In the genomic region with DNA sequence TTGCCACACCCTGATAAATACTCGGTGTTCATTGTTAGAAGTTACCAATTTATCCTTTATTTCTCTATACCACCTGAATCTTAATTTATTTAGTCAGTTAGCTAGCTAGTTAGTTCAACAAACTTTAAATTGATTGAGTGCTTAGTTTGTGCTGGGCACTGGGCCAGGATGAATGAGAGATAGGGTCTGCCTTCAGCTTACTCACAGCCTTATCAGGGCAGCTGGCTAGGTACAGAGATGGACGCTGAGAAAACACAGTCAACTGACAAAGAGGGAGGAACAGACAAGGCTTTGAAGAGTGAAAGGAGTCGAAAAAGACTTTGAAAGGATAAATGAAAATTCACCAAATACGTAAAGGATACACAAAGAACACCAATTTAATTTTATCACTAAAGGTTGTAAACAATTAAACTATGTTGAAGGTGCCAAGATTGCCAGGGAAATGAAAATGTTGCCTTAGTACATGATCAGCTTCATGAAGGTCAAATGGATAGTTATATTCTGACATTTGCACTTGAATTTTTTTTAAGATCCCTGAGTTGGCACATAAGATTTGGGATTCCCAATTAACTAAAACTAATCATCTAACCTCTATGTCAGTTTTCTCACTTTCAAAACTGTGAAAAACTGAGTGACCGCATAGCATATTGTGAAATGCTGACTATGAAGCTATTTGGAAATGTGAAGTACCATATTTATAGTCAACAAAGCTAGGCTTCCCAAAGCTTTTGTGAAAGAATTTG, we compare ENCODE assay signal across 12 cellular contexts. TPM values are rescaled to one million over a fixed set of nuclear protein-coding genes. Genes with fewer than 3 reads are reported as not detected.
DNase-seq lines count a peak whose midpoint lies in the region; FAIRE-seq and TF ChIP-seq lines count a peak whose summit lies in the region.
"Had no signal": no experiment of that assay in that cellular context is flagged by ENCODE, and none has a peak within 500 bp of the region (broad histone marks: within the 10 kb centered on the region; RNA-seq: fewer than 3 reads in every experiment).

No MANE protein-coding gene starts in this region.

- DNase-seq in BJ (ENCODE audit: low read depth), result no peak
- peak in 1 of 2 experiments; percentile 36 for DNase-seq in SJCRH30
- DNase-seq in fibroblast of the aortic adventitia (ENCODE audit: low read depth), result peak; percentile 39
- no peak for DNase-seq in progenitor cell of endocrine pancreas (ENCODE audit: low spot score, unreplicated experiment)
- no peak for DNase-seq in GM12891 (ENCODE audit: insufficient read length, low spot score)
- no peak for DNase-seq in CD1c-positive myeloid dendritic cell (ENCODE audit: extremely low spot score)
- DNase-seq in DMS79 treated with DMSO at 0.1 percent for 48 hours (lab: John Stamatoyannopoulos, UW), result no peak
- DNase-seq in SIG-M5 (lab: John Stamatoyannopoulos, UW), result no peak
- DNase-seq: activated naive CD8-positive, alpha-beta T cell treated with anti-CD3 and anti-CD28 coated beads, Interleukin-2, amount 50 U/mL, for 24 hours; CD8-positive, alpha-beta T cell; NCI-H446 treated with DMSO at 0.1 percent for 48 hours had no signal

- POLR2A ChIA-PET in BJ (lab: Charles Lee), result interaction anchor here (0.6 kb wide), 1 partner anchor 335 kb away, joined by 3 read pairs; no protein-coding TSS in a partner anchor

- no peak for TF ChIP-seq POLR2A in GM12891 (IDR thresholded peaks at IDR 0.05; ENCODE audit: low read depth, low read length)

- peaks cover 7% of the 10 kb centered on the region for H3K36me3 Mint-ChIP-seq in progenitor cell of endocrine pancreas (ENCODE audit: insufficient read depth)
- H3K36me3 Mint-ChIP-seq: CD8-positive, alpha-beta T cell had no signal

- H3K27me3 Mint-ChIP-seq in progenitor cell of endocrine pancreas, result peaks cover 15% of the 10 kb centered on the region

- peak overlapping the region; percentile 82 for H3K4me3 Mint-ChIP-seq in progenitor cell of endocrine pancreas (ENCODE audit: low read depth)

- no peak overlapping the region for H3K27ac ChIP-seq in SJCRH30
- H3K27ac ChIP-seq: VCaP had no signal

- peaks cover 21% of the 10 kb centered on the region for H3K4me1 Mint-ChIP-seq in progenitor cell of endocrine pancreas (ENCODE audit: low read depth)

- peaks cover 6% of the 10 kb centered on the region; the same call in 1 of the 2 replicates for H3K4me1 ChIP-seq in SJCRH30

- H3K36me3 ChIP-seq in BJ (ENCODE audit: control insufficient read depth, insufficient read depth, low read length), result peaks cover 2% of the 10 kb centered on the region
- H3K36me3 ChIP-seq in SJCRH30, result peaks cover 11% of the 10 kb centered on the region

- TF ChIP-seq CTCF in BJ (IDR thresholded peaks at IDR 0.05; ENCODE audit: insufficient read depth, low read depth, low read length) (no peak), fibroblast of the aortic adventitia (IDR thresholded peaks at IDR 0.05; ENCODE audit: insufficient read depth, low read length) (no peak), progenitor cell of endocrine pancreas (IDR thresholded peaks at IDR 0.05; ENCODE audit: unreplicated experiment) (no peak)

- no peak overlapping the region for H3K27ac Mint-ChIP-seq in progenitor cell of endocrine pancreas
- H3K27ac Mint-ChIP-seq: activated naive CD8-positive, alpha-beta T cell treated with anti-CD3 and anti-CD28 coated beads, Interleukin-2, amount 50 U/mL, for 24 hours; CD8-positive, alpha-beta T cell had no signal

- peaks cover 7% of the 10 kb centered on the region for H3K9me3 Mint-ChIP-seq in progenitor cell of endocrine pancreas (ENCODE audit: low read depth)
- H3K9me3 Mint-ChIP-seq: CD8-positive, alpha-beta T cell had no signal

- CTCF ChIA-PET in BJ (lab: Yijun Ruan, JAX), result interaction anchor here (0.9 to 2.4 kb wide), 5 partner anchors 24 to 308 kb away, joined by 3 to 9 read pairs (median 5); no protein-coding TSS in a partner anchor

- H3K9me3 ChIP-seq in SJCRH30 (replicated peaks), result no peaks in the 10 kb centered on the region

- H3K4me3 ChIP-seq in BJ (ENCODE audit: low read depth, low read length) (peak overlapping the region; percentile 89), SJCRH30 (peak overlapping the region; percentile 93), fibroblast of the aortic adventitia (ENCODE audit: low read depth, low read length) (peak overlapping the region; percentile 81)

- H3K27me3 ChIP-seq in BJ (ENCODE audit: control insufficient read depth, insufficient read depth, low read length) (no peaks in the 10 kb centered on the region), SJCRH30 (no peaks in the 10 kb centered on the region)

- no peak for FAIRE-seq in GM12891 (lab: Jason Lieb, UNC)

TF ChIP-seq in GM12891, 5 proteins besides CTCF, POLR2A, EP300 and RAD21:
- TF ChIP-seq TAF1 (IDR thresholded peaks at IDR 0.05; ENCODE audit: low read depth, low read length) (no peak), POLR2AphosphoS5 (IDR thresholded peaks at IDR 0.05; ENCODE audit: low read depth, low read length) (no peak), PAX5 (IDR thresholded peaks at IDR 0.05; ENCODE audit: insufficient read depth, low read length, severe bottlenecking) (no peak), SPI1 (IDR thresholded peaks at IDR 0.05; ENCODE audit: low read depth, low read length) (no peak), POU2F2 (IDR thresholded peaks at IDR 0.05; ENCODE audit: low read depth, low read length) (no peak)

RNA-seq across cellular contexts. Expression of gene CAV2, which starts 2.1 kb away (rescaled TPM):
- 245 and 263 TPM in 2 replicates for polyA plus RNA-seq in BJ (2011; rRNA removed)
- polyA minus RNA-seq in BJ (2011; rRNA and poly(A)+ RNA removed), result 116 and 163 TPM in 2 replicates
- 21.6 and 25.2 TPM in 2 replicates for total RNA-seq in SJCRH30 (2014; rRNA removed; shearing (Covaris generic))
- total RNA-seq in fibroblast of the aortic adventitia (ENCODE audit: low replicate concordance) (51.2 and 113 TPM in 2 replicates), progenitor cell of endocrine pancreas (9.4 and 9.9 TPM in 2 replicates)
- polyA plus RNA-seq in GM12891 (2012; ENCODE audit: low read depth, missing spikeins), result 0.04 TPM
- total RNA-seq: CD8-positive, alpha-beta T cell had no signal

RNA-seq across cellular contexts. Expression of gene CAV1, which starts 23.2 kb away (rescaled TPM):
- polyA plus RNA-seq in BJ (2011; rRNA removed), result 1,794 and 2,064 TPM in 2 replicates
- 961 and 1,374 TPM in 2 replicates for polyA minus RNA-seq in BJ (2011; rRNA and poly(A)+ RNA removed)
- total RNA-seq in SJCRH30 (2014; rRNA removed; shearing (Covaris generic)), result 22.2 and 23.7 TPM in 2 replicates
- total RNA-seq in fibroblast of the aortic adventitia (ENCODE audit: low replicate concordance) (154 and 598 TPM in 2 replicates), progenitor cell of endocrine pancreas (0.84 TPM in 2 replicates)
- 0.51 TPM for polyA plus RNA-seq in GM12891 (2012; ENCODE audit: low read depth, missing spikeins)
- total RNA-seq: CD8-positive, alpha-beta T cell had no signal
